ENCODE assay signal across 1 cellular context in the genomic region with DNA sequence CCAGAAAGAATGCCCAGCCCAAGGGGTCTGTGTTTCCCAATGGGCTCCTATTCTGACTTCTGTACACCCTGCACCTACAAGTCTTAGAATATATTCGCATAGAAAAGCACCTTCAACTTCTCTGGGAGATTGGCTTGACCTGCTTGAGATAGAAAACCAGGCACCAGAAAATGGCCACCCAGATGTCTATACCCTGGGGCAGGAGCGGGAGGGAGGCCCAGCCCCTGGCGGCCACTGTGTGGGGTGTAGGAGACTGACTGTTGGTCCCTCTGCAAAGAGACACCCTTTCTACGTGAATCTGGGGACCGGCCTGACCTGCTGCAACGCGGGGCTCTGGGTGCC.
TF ChIP-seq lines count a peak whose summit lies in the region.

No MANE protein-coding gene starts in this region.

TF ChIP-seq in HepG2, 621 proteins besides CTCF, POLR2A, EP300 and RAD21:
- TF ChIP-seq ZNF12 (CRISPR knock-in tag; IDR thresholded peaks at IDR 0.05) (no peak), NFE2 (CRISPR knock-in tag; IDR thresholded peaks at IDR 0.05) (no peak), FOXA3 (CRISPR knock-in tag; IDR thresholded peaks at IDR 0.05) (no peak), ZNF550 (CRISPR knock-in tag; IDR thresholded peaks at IDR 0.05; ENCODE audit: borderline replicate concordance) (no peak), ZNF792 (CRISPR knock-in tag; IDR thresholded peaks at IDR 0.05) (no peak), TAF1 (CRISPR knock-in tag; IDR thresholded peaks at IDR 0.05) (no peak), MATR3 (CRISPR knock-in tag; IDR thresholded peaks at IDR 0.05) (no peak), RFX3 (CRISPR knock-in tag; IDR thresholded peaks at IDR 0.05) (no peak), ELF4 (CRISPR knock-in tag; IDR thresholded peaks at IDR 0.05; ENCODE audit: borderline replicate concordance) (no peak)
- TF ChIP-seq, protein P1, sequence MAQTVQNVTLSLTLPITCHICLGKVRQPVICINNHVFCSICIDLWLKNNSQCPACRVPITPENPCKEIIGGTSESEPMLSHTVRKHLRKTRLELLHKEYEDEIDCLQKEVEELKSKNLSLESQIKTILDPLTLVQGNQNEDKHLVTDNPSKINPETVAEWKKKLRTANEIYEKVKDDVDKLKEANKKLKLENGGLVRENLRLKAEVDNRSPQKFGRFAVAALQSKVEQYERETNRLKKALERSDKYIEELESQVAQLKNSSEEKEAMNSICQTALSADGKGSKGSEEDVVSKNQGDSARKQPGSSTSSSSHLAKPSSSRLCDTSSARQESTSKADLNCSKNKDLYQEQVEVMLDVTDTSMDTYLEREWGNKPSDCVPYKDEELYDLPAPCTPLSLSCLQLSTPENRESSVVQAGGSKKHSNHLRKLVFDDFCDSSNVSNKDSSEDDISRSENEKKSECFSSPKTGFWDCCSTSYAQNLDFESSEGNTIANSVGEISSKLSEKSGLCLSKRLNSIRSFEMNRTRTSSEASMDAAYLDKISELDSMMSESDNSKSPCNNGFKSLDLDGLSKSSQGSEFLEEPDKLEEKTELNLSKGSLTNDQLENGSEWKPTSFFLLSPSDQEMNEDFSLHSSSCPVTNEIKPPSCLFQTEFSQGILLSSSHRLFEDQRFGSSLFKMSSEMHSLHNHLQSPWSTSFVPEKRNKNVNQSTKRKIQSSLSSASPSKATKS (CRISPR knock-in tag; IDR thresholded peaks at IDR 0.05) = no peak
